Comparison of ENCODE assay signal across 19 cellular contexts in the genomic region with DNA sequence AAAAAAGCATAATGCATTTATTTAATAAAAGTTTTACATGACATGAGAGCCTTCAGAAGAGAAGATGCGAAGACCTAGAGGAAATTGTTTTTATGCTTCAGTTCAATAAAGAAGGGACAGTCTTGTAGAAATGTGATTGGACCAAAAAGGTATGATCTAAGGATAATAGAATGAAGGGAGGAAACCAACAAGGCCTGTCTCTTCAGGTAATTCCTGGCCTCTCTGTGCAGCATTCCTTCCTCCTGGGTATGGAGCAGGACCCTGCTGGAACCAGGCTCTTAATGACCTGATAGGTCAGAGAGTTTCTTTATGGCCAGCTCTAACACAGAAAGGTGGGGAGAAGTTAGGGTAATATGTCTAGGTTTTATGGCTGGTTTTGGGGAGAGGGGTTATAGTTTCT.
DNase-seq lines count a peak whose midpoint lies in the region; ATAC-seq and TF ChIP-seq lines count a peak whose summit lies in the region.
"Had no signal": no experiment of that assay in that cellular context is flagged by ENCODE, and none has a peak within 500 bp of the region (broad histone marks: within the 10 kb centered on the region; RNA-seq: fewer than 3 reads in every experiment).

No MANE protein-coding gene starts in this region.

- H4K20me1 ChIP-seq in smooth muscle cell (ENCODE audit: low read depth): no peaks in the 10 kb centered on the region
- H4K20me1 ChIP-seq: BLaER1 had no signal

- H3K79me2 ChIP-seq in smooth muscle cell (ENCODE audit: low read depth): no peaks in the 10 kb centered on the region

- ATAC-seq in CD8-positive, alpha-beta T cell: no peak
- no peak for ATAC-seq in HG03159 (IDR thresholded peaks at IDR 0.05; ENCODE audit: unreplicated experiment)
- ATAC-seq: HCT116, HepG2 had no signal

- no peaks in the 10 kb centered on the region for H3K9me3 Mint-ChIP-seq in CD8-positive, alpha-beta T cell

- no peak overlapping the region for H3K4me2 ChIP-seq in smooth muscle cell
- H3K4me2 ChIP-seq: BLaER1 had no signal

- POLR2A ChIA-PET in CD8-positive, alpha-beta T cell (lab: Charles Lee): no interaction called here

- H3K4me3 ChIP-seq in brain microvascular endothelial cell (ENCODE audit: low read depth, low read length): no peak overlapping the region
- H3K4me3 ChIP-seq in smooth muscle cell: no peak overlapping the region
- H3K4me3 ChIP-seq in CD8-positive, alpha-beta T cell (ENCODE audit: low read depth, low read length): no peak overlapping the region
- H3K4me3 ChIP-seq: BLaER1, GM23248 had no signal

- peaks cover 9% of the 10 kb centered on the region for H3K27me3 Mint-ChIP-seq in CD8-positive, alpha-beta T cell (ENCODE audit: low read depth)
- H3K27me3 Mint-ChIP-seq: IgD-negative memory B cell had no signal

- no peak overlapping the region for H3K4me3 Mint-ChIP-seq in CD8-positive, alpha-beta T cell
- H3K4me3 Mint-ChIP-seq: CD14-positive monocyte; CD4-positive, alpha-beta memory T cell; HFFc6; IgD-negative memory B cell had no signal

- H3K4me1 ChIP-seq in smooth muscle cell (ENCODE audit: low read depth): peaks cover 16% of the 10 kb centered on the region
- no peaks in the 10 kb centered on the region for H3K4me1 ChIP-seq in CD8-positive, alpha-beta T cell (ENCODE audit: insufficient read depth, low read length)
- H3K4me1 ChIP-seq: BLaER1 had no signal

- no peak for TF ChIP-seq CTCF in brain microvascular endothelial cell (IDR thresholded peaks at IDR 0.05; ENCODE audit: low read depth, low read length, missing control alignments)
- no peak for TF ChIP-seq CTCF in smooth muscle cell (IDR thresholded peaks at IDR 0.05; ENCODE audit: borderline replicate concordance, insufficient read depth, poor library complexity, severe bottlenecking)
- TF ChIP-seq CTCF in CD8-positive, alpha-beta T cell (IDR thresholded peaks at IDR 0.05): no peak

- intact Hi-C loops in CD8-positive, alpha-beta T cell (cut with DNase I, micrococcal nuclease): no loop called here

- peaks cover 12% of the 10 kb centered on the region for H3F3A ChIP-seq in smooth muscle cell (ENCODE audit: low read depth)

- H3K27ac ChIP-seq in brain microvascular endothelial cell: peak overlapping the region; percentile 50
- H3K27ac ChIP-seq in epithelial cell of prostate: peak overlapping the region; percentile 50
- H3K27ac ChIP-seq in smooth muscle cell (ENCODE audit: low read depth): peak overlapping the region; percentile 72
- no peak overlapping the region for H3K27ac ChIP-seq in CD8-positive, alpha-beta T cell (ENCODE audit: low read depth, low read length)
- H3K27ac ChIP-seq: BLaER1, GM23248 had no signal

- WGBS in smooth muscle cell (ENCODE audit: low lambda C conversion rate): 93% methylated on average over 1 of the region's 1 CpG

- no peaks in the 10 kb centered on the region for H3K27me3 ChIP-seq in brain microvascular endothelial cell (replicated peaks)
- no peaks in the 10 kb centered on the region for H3K27me3 ChIP-seq in smooth muscle cell (ENCODE audit: low read depth)
- H3K27me3 ChIP-seq in CD8-positive, alpha-beta T cell (ENCODE audit: insufficient read depth, low read length): no peaks in the 10 kb centered on the region
- H3K27me3 ChIP-seq: BLaER1 had no signal

- no peaks in the 10 kb centered on the region for H3K9me3 ChIP-seq in smooth muscle cell (replicated peaks; ENCODE audit: low read depth)
- no peaks in the 10 kb centered on the region for H3K9me3 ChIP-seq in CD8-positive, alpha-beta T cell (ENCODE audit: low read length)
- H3K9me3 ChIP-seq: BLaER1 had no signal

- H3K9ac ChIP-seq in smooth muscle cell (ENCODE audit: low read depth): peak overlapping the region; percentile 4
- H3K9ac ChIP-seq: BLaER1, GM23248 had no signal

- H3K36me3 ChIP-seq in brain microvascular endothelial cell (replicated peaks) (no peaks in the 10 kb centered on the region), smooth muscle cell (ENCODE audit: low read depth) (no peaks in the 10 kb centered on the region)
- no peaks in the 10 kb centered on the region for H3K36me3 ChIP-seq in CD8-positive, alpha-beta T cell (ENCODE audit: insufficient read depth, low read length)
- H3K36me3 ChIP-seq: BLaER1 had no signal

- CTCF ChIA-PET in CD8-positive, alpha-beta T cell (lab: Charles Lee): no interaction called here

- in situ Hi-C loops in brain microvascular endothelial cell (cut with HindIII; ENCODE audit: low pct_ligation_motif_present, low sequenced_read_pairs): no loop called here

- DNase-seq in NCI-H226 (peak; percentile 36), brain microvascular endothelial cell (no peak), epithelial cell of prostate (ENCODE audit: low read depth, low spot score) (no peak), smooth muscle cell (lab: John Stamatoyannopoulos, UW; ENCODE audit: unreplicated experiment) (no peak), DMS79 treated with DMSO at 0.1 percent for 48 hours (lab: John Stamatoyannopoulos, UW) (no peak)
- no peak for DNase-seq in CD8-positive, alpha-beta T cell
- DNase-seq: 8988T; Calu3; CD4-positive, alpha-beta memory T cell; DND-41; EL; HFFc6 had no signal

- H3K36me3 Mint-ChIP-seq in CD8-positive, alpha-beta T cell: no peaks in the 10 kb centered on the region
- H3K36me3 Mint-ChIP-seq: CD14-positive monocyte; CD4-positive, alpha-beta memory T cell; IgD-negative memory B cell had no signal

- H3K27ac Mint-ChIP-seq in CD8-positive, alpha-beta T cell: no peak overlapping the region
- H3K27ac Mint-ChIP-seq: CD14-positive monocyte; CD4-positive, alpha-beta memory T cell; HFFc6; IgD-negative memory B cell had no signal

- H3K4me1 Mint-ChIP-seq in CD8-positive, alpha-beta T cell (ENCODE audit: low read depth): no peaks in the 10 kb centered on the region
- H3K4me1 Mint-ChIP-seq: CD14-positive monocyte; CD4-positive, alpha-beta memory T cell; IgD-negative memory B cell had no signal

- no peak overlapping the region for H2AFZ ChIP-seq in smooth muscle cell (ENCODE audit: low read depth)
- H2AFZ ChIP-seq: GM23248 had no signal
